In the genomic region with DNA sequence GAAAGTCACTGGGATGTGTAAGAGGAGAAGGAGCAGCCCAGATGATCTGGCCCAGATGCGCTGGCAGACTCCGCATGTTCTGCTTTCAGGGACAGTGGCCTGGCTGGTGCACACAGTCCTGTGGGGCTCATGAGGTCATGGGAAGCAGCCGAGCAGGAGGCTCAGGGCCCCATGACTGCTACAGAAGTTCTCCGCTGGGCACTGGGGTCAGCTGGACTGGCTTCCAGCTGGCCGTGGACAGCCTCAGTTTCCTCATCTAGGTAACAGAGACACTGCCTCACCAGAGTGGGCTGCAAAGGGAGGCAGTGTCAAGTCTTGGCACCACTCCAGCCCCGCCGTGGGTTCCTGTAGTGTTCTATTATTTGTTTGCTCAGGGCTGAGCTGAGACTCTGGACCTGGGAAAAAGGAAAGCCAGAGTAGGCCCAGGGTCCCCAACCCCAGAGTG, we compare ENCODE assay signal across 9 cellular contexts. TPM values are rescaled to one million over a fixed set of nuclear protein-coding genes. Genes with fewer than 3 reads are reported as not detected.
A peak's percentile ranks its signal among the peaks of the same experiment; 100 is the strongest.
DNase-seq lines count a peak whose midpoint lies in the region; ATAC-seq, FAIRE-seq and TF ChIP-seq lines count a peak whose summit lies in the region.
"Had no signal": no experiment of that assay in that cellular context is flagged by ENCODE, and none has a peak within 500 bp of the region (broad histone marks: within the 10 kb centered on the region; RNA-seq: fewer than 3 reads in every experiment).

No MANE protein-coding gene starts in this region.

- H4K91ac ChIP-seq in IMR-90 (ENCODE audit: insufficient read depth, low read depth, low read length): peak overlapping the region; percentile 55

- H2AFZ ChIP-seq in IMR-90 (replicated peaks; ENCODE audit: low read length, poor library complexity): peak overlapping the region; percentile 37

- peak overlapping the region; percentile 76 for H2AK5ac ChIP-seq in IMR-90 (ENCODE audit: low read depth, low read length)

- peak overlapping the region; percentile 34 for H3K23ac ChIP-seq in IMR-90 (ENCODE audit: low read depth, low read length)

- no peak for TF ChIP-seq RAD21 in IMR-90 (IDR thresholded peaks at IDR 0.05; ENCODE audit: low read length)

- H4K8ac ChIP-seq in IMR-90 (ENCODE audit: low read depth in 2 of 2, low read length in 2 of 2): peak overlapping the region in 1 of 2 experiments; percentile 22; a peak in 2 of 4 replicates

- peak overlapping the region; percentile 75 for H2AK9ac ChIP-seq in IMR-90 (replicated peaks; ENCODE audit: low read depth, low read length, poor library complexity)

- in situ Hi-C loops in IMR-90 (cut with MboI; ENCODE audit: low sequenced_read_pairs): no loop called here

- H3K27me3 ChIP-seq in IMR-90 (ENCODE audit: control insufficient read depth, insufficient read depth, low read length): no peaks in the 10 kb centered on the region
- H3K27me3 ChIP-seq: SJSA1 had no signal

- H3K9ac ChIP-seq in IMR-90 (ENCODE audit: low read depth, low read length): no peak overlapping the region

- peaks cover 62% of the 10 kb centered on the region for H3K9me1 ChIP-seq in IMR-90 (ENCODE audit: insufficient read depth, low read length)

- peaks cover 78% of the 10 kb centered on the region for H3K4me1 Mint-ChIP-seq in stimulated activated effector memory CD8-positive, alpha-beta T cell treated with anti-CD3 and anti-CD28 coated beads, Interleukin-12 subunit alpha, Interleukin-12 subunit beta, amount 100 ng/mL, for 72 hours

- DNase-seq in IMR-90 (peak; percentile 42), cardiac fibroblast (ENCODE audit: low read depth in 2 of 2) (peak; percentile 43 to 72), left lobe of liver (ENCODE audit: low spot score) (no peak), activated gamma-delta T cell treated with Interleukin-2 at 50 U/mL for 16 hours (no peak), H54 (ENCODE audit: insufficient read length, low spot score) (no peak)
- DNase-seq in stimulated activated effector memory CD8-positive, alpha-beta T cell treated with anti-CD3 and anti-CD28 coated beads, Interleukin-12 subunit alpha, Interleukin-12 subunit beta, amount 100 ng/mL, for 72 hours (ENCODE audit: low spot score in 2 of 2): no peak
- DNase-seq in stimulated activated naive CD4-positive, alpha-beta T cell treated with Interleukin-2 at 50 U/mL for 16 hours (lab: John Stamatoyannopoulos, UW): no peak

- peak overlapping the region; percentile 31; the same call in 1 of the 2 replicates for H2BK120ac ChIP-seq in IMR-90 (ENCODE audit: low read depth, low read length)

- H4K20me1 ChIP-seq in IMR-90 (ENCODE audit: insufficient read depth, low read length): peaks cover 90% of the 10 kb centered on the region

- no peak overlapping the region; the same call in 1 of the 2 replicates for H3K56ac ChIP-seq in IMR-90 (ENCODE audit: extremely low read depth, insufficient read depth, low read length)

- H3K36me3 Mint-ChIP-seq in stimulated activated effector memory CD8-positive, alpha-beta T cell treated with anti-CD3 and anti-CD28 coated beads, Interleukin-12 subunit alpha, Interleukin-12 subunit beta, amount 100 ng/mL, for 72 hours: peaks cover 71% of the 10 kb centered on the region

- H3K27ac ChIP-seq in IMR-90 (ENCODE audit: insufficient read depth, low read length): peak overlapping the region; percentile 83
- H3K27ac ChIP-seq: SJSA1 had no signal

- no TSS peak for BruUV-seq in IMR-90 (replicated peaks; lab: Mats Ljungman, UMichigan)

- H2BK20ac ChIP-seq in IMR-90 (ENCODE audit: low read depth, low read length): peak overlapping the region; percentile 31; the same call in 1 of the 2 replicates

- dilution Hi-C loops in IMR-90 (cut with HindIII; ENCODE audit: low sequenced_read_pairs, unreplicated experiment): no loop called here

- peak overlapping the region; percentile 79 for H3K4me3 Mint-ChIP-seq in stimulated activated effector memory CD8-positive, alpha-beta T cell treated with anti-CD3 and anti-CD28 coated beads, Interleukin-12 subunit alpha, Interleukin-12 subunit beta, amount 100 ng/mL, for 72 hours

- peaks cover 49% of the 10 kb centered on the region for H3K4me1 ChIP-seq in IMR-90 (ENCODE audit: control insufficient read depth, insufficient read depth, low read length)

- peak overlapping the region; percentile 29 for H3K14ac ChIP-seq in IMR-90 (replicated peaks; ENCODE audit: low read depth, low read length)

- peak overlapping the region; percentile 98 for H3K27ac Mint-ChIP-seq in stimulated activated effector memory CD8-positive, alpha-beta T cell treated with anti-CD3 and anti-CD28 coated beads, Interleukin-12 subunit alpha, Interleukin-12 subunit beta, amount 100 ng/mL, for 72 hours

- H3K4me2 ChIP-seq in IMR-90 (ENCODE audit: low read depth, low read length): peak overlapping the region; percentile 15; the same call in 1 of the 2 replicates

- no peaks in the 10 kb centered on the region for H3K9me3 Mint-ChIP-seq in stimulated activated effector memory CD8-positive, alpha-beta T cell treated with anti-CD3 and anti-CD28 coated beads, Interleukin-12 subunit alpha, Interleukin-12 subunit beta, amount 100 ng/mL, for 72 hours

- no peak for TF ChIP-seq POLR2A in IMR-90 (IDR thresholded peaks at IDR 0.05; ENCODE audit: low read depth, low read length)
- TF ChIP-seq POLR2A in H54 (IDR thresholded peaks at IDR 0.05; ENCODE audit: low read depth, low read length): no peak

- H3K9me3 ChIP-seq in IMR-90 (ENCODE audit: control insufficient read depth, insufficient read depth, low read length): no peaks in the 10 kb centered on the region
- H3K9me3 ChIP-seq: SJSA1 had no signal

- POLR2A ChIA-PET in IMR-90 (lab: Charles Lee; ENCODE audit: unreplicated experiment): no interaction called here

- H3K79me1 ChIP-seq in IMR-90 (ENCODE audit: low read depth in 1 of 2, low read length in 2 of 2): peaks cover 39 to 95% of the 10 kb centered on the region in 2 experiments

- 0 out of 2 replicates have a peak, but pooled peaks have one; percentile 2 for ATAC-seq in IMR-90 (ENCODE audit: low read depth)
- ATAC-seq in left lobe of liver: peak; percentile 53
- ATAC-seq in stimulated activated effector memory CD8-positive, alpha-beta T cell treated with anti-CD3 and anti-CD28 coated beads, Interleukin-12 subunit alpha, Interleukin-12 subunit beta, amount 100 ng/mL, for 72 hours: no peak
- ATAC-seq in HG03439 (IDR thresholded peaks at IDR 0.05; ENCODE audit: unreplicated experiment): no peak

- H2BK5ac ChIP-seq in IMR-90 (ENCODE audit: low read depth, low read length, poor library complexity, severe bottlenecking): peak overlapping the region; percentile 73

- H3K18ac ChIP-seq in IMR-90 (ENCODE audit: low read depth, low read length): 0 out of 2 replicates have a peak overlapping the region, but pooled peaks have one; percentile 6

- CTCF ChIA-PET in IMR-90 (lab: Yijun Ruan, JAX): interaction anchor here (0.9 to 1.5 kb wide), 3 partner anchors 12 to 25 kb away, joined by 3 to 16 read pairs (median 3); no protein-coding TSS in a partner anchor

- peak overlapping the region; percentile 80 for H3K4ac ChIP-seq in IMR-90 (ENCODE audit: low read depth, low read length)

- no peak overlapping the region for H2BK15ac ChIP-seq in IMR-90 (ENCODE audit: low read depth, low read length)

- H4K5ac ChIP-seq in IMR-90 (ENCODE audit: low read depth, low read length): peak overlapping the region; percentile 38; the same call in 1 of the 2 replicates

- 92% methylated on average over 3 of the region's 7 CpGs; no CpG with 5 or more reads in 1 of the 2 experiments for WGBS in IMR-90 (ENCODE audit: extremely low coverage in 2 of 2, insufficient read length in 1 of 2), 2 experiments

- intact Hi-C loops in IMR-90 (cut with micrococcal nuclease): loop anchor here (5.0 kb wide), 1 partner anchor 45 kb away; a partner anchor contains a TSS

- TF ChIP-seq CTCF in IMR-90 (conservative IDR thresholded peaks at IDR 0.05; ENCODE audit: low read depth, low read length): no peak
- no peak for TF ChIP-seq CTCF in cardiac fibroblast (IDR thresholded peaks at IDR 0.05; ENCODE audit: low read depth, low read length)

- peaks cover 46% of the 10 kb centered on the region for H3K36me3 ChIP-seq in IMR-90 (ENCODE audit: control insufficient read depth, insufficient read depth, low read length)

- H3K4me3 ChIP-seq in IMR-90 (ENCODE audit: insufficient read depth, low read depth, low read length): no peak overlapping the region
- no peak overlapping the region for H3K4me3 ChIP-seq in cardiac fibroblast (replicated peaks in 1 of 2; ENCODE audit: low read depth in 2 of 2, low read length in 2 of 2)
- H3K4me3 ChIP-seq: SJSA1 had no signal

- FAIRE-seq in H54 (lab: Jason Lieb, UNC): no peak

TF ChIP-seq in IMR-90, 13 proteins besides CTCF, POLR2A, EP300 and RAD21 (continues in another document):
- TF ChIP-seq, protein P1, sequence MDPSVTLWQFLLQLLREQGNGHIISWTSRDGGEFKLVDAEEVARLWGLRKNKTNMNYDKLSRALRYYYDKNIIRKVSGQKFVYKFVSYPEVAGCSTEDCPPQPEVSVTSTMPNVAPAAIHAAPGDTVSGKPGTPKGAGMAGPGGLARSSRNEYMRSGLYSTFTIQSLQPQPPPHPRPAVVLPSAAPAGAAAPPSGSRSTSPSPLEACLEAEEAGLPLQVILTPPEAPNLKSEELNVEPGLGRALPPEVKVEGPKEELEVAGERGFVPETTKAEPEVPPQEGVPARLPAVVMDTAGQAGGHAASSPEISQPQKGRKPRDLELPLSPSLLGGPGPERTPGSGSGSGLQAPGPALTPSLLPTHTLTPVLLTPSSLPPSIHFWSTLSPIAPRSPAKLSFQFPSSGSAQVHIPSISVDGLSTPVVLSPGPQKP (IDR thresholded peaks at IDR 0.05; ENCODE audit: borderline replicate concordance, low read depth, low read length): no peak
- no peak for TF ChIP-seq RFX5 (IDR thresholded peaks at IDR 0.05; ENCODE audit: low read depth, low read length)
- TF ChIP-seq MAZ (IDR thresholded peaks at IDR 0.05; ENCODE audit: borderline replicate concordance, low read depth, low read length): no peak
- TF ChIP-seq SMC3 (IDR thresholded peaks at IDR 0.05; ENCODE audit: low read depth, low read length): no peak
- TF ChIP-seq RCOR1 (IDR thresholded peaks at IDR 0.05; ENCODE audit: insufficient replicate concordance, low read length): no peak
- no peak for TF ChIP-seq NFE2L2 (IDR thresholded peaks at IDR 0.05; ENCODE audit: low read depth, low read length)
- no peak for TF ChIP-seq CHD1 (IDR thresholded peaks at IDR 0.05; ENCODE audit: low read depth, low read length)
- no peak for TF ChIP-seq MAFK (IDR thresholded peaks at IDR 0.05; ENCODE audit: low read depth, low read length)
- no peak for TF ChIP-seq BHLHE40 (IDR thresholded peaks at IDR 0.05; ENCODE audit: low read depth, low read length)

RNA-seq across cellular contexts. Expression of a gene that starts 45.1 kb away (rescaled TPM):
- 19.0 and 22.8 TPM in 2 replicates for total RNA-seq in IMR-90 (2012; rRNA removed)
- polyA plus RNA-seq in IMR-90 (2012; rRNA removed): 68.8 and 71.5 TPM in 2 replicates
- 43.1 and 81.0 TPM in 2 replicates for polyA plus RNA-seq in IMR-90 (2012; cell fraction: cytosol; rRNA removed)
- polyA plus RNA-seq in IMR-90 (2012; cell fraction: nucleus; rRNA removed; ENCODE audit: low replicate concordance): 269 and 514 TPM in 2 replicates
- total RNA-seq in left lobe of liver: 26.2 TPM

RNA-seq across cellular contexts. Expression of a gene that starts 56.9 kb away (rescaled TPM):
- total RNA-seq in IMR-90 (2012; rRNA removed): 25.8 and 27.1 TPM in 2 replicates
- 28.7 and 30.1 TPM in 2 replicates for polyA plus RNA-seq in IMR-90 (2012; rRNA removed)
- 14.3 and 46.6 TPM in 2 replicates for polyA plus RNA-seq in IMR-90 (2012; cell fraction: cytosol; rRNA removed)
- 70.3 and 122 TPM in 2 replicates for polyA plus RNA-seq in IMR-90 (2012; cell fraction: nucleus; rRNA removed; ENCODE audit: low replicate concordance)
- 13.3 TPM for total RNA-seq in left lobe of liver

Comparison
In these comparisons a context has a peak if more than half of its experiments do, and no peak if none do; other contexts are left out.
1. ATAC-seq: peak in IMR-90 (single experiment) and left lobe of liver (single experiment); none in stimulated activated effector memory CD8-positive, alpha-beta T cell treated with anti-CD3 and anti-CD28 coated beads, Interleukin-12 subunit alpha, Interleukin-12 subunit beta, amount 100 ng/mL, for 72 hours (single experiment) and HG03439 (single experiment).
2. DNase-seq: peak in IMR-90 (single experiment) and cardiac fibroblast (2 of 2); none in left lobe of liver (single experiment), stimulated activated effector memory CD8-positive, alpha-beta T cell treated with anti-CD3 and anti-CD28 coated beads, Interleukin-12 subunit alpha, Interleukin-12 subunit beta, amount 100 ng/mL, for 72 hours (0 of 2), stimulated activated naive CD4-positive, alpha-beta T cell treated with Interleukin-2 at 50 U/mL for 16 hours (single experiment), activated gamma-delta T cell treated with Interleukin-2 at 50 U/mL for 16 hours (single experiment) and H54 (single experiment).